ENCODE assay signal across 10 cellular contexts in the genomic region with DNA sequence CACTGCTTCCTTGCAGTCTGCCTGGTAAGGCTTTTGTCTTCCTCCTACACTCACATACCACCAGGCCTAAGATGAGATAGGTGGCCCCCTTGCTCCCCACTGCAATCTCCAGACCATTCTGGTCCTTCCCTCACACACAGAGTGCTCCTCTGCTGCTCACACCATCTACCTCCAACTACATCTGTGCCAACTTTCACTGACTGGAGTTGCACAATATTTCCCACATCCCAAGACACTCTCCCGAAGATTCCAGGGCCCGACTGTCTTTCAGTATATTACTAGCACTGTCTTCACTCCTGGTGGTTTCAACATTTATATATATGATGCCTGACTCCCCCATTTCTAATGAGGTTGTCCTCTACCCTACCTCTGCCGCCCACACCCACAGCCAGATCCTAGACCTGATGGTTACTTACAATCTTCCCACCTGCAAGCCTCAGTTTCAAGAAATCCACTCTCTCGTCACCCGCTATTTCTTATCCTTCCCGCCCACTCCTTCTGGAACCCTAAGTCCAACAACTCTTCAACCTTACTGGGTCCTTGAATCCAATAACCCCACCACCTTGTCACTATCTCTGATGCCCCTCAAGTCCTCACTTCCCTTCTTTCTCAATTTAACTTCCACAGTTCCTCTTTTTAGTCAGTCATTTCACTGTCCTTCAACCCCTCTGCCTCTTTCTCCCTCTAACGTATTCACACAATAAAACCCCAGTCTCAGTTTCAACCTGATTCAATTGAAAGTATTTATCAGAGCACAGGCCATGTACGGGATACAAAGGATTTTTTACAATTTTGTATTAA. TPM values are rescaled to one million over a fixed set of nuclear protein-coding genes. Genes with fewer than 3 reads are reported as not detected.
DNase-seq lines count a peak whose midpoint lies in the region; ATAC-seq lines count a peak whose summit lies in the region.
"Had no signal": no experiment of that assay in that cellular context is flagged by ENCODE, and none has a peak within 500 bp of the region (broad histone marks: within the 10 kb centered on the region; RNA-seq: fewer than 3 reads in every experiment).

No MANE protein-coding gene starts in this region.

- H3K27me3 Mint-ChIP-seq in stimulated activated naive B cell treated with anti-CD40 and anti-IgM and Interleukin-4, amounts not matched to agents 10 μg/mL and 1 μg/mL and 100 μg/mL, for 72 hours = no peaks in the 10 kb centered on the region

- H3K36me3 Mint-ChIP-seq in stimulated activated naive B cell treated with anti-CD40 and anti-IgM and Interleukin-4, amounts not matched to agents 10 μg/mL and 1 μg/mL and 100 μg/mL, for 72 hours = no peaks in the 10 kb centered on the region

- H3K4me1 Mint-ChIP-seq in stimulated activated naive B cell treated with anti-CD40 and anti-IgM and Interleukin-4, amounts not matched to agents 10 μg/mL and 1 μg/mL and 100 μg/mL, for 72 hours = peaks cover 18 to 19% of the 10 kb centered on the region in 2 donors

- no peak overlapping the region for H3K27ac Mint-ChIP-seq in stimulated activated naive B cell treated with anti-CD40 and anti-IgM and Interleukin-4, amounts not matched to agents 10 μg/mL and 1 μg/mL and 100 μg/mL, for 72 hours

- peak; percentile 47 to 79 for ATAC-seq in left cardiac atrium
- peak; percentile 90 for ATAC-seq in HG02884 (IDR thresholded peaks at IDR 0.05; ENCODE audit: unreplicated experiment)
- peak; percentile 96 to 98 for ATAC-seq in stimulated activated naive B cell treated with anti-CD40 and anti-IgM and Interleukin-4, amounts not matched to agents 10 μg/mL and 1 μg/mL and 100 μg/mL, for 72 hours (replicated peaks)

- no peak overlapping the region for H3K4me3 Mint-ChIP-seq in stimulated activated naive B cell treated with anti-CD40 and anti-IgM and Interleukin-4, amounts not matched to agents 10 μg/mL and 1 μg/mL and 100 μg/mL, for 72 hours

- H3K9me3 Mint-ChIP-seq in stimulated activated naive B cell treated with anti-CD40 and anti-IgM and Interleukin-4, amounts not matched to agents 10 μg/mL and 1 μg/mL and 100 μg/mL, for 72 hours = peaks cover 0 to 1% of the 10 kb centered on the region in 2 donors

- no peak for DNase-seq in left cardiac atrium
- no peak for DNase-seq in cardiac septum (ENCODE audit: low spot score)
- peak; percentile 90 for DNase-seq in MV-4-11 (lab: John Stamatoyannopoulos, UW)
- DNase-seq in stimulated activated naive B cell treated with anti-CD40 and anti-IgM and Interleukin-4, amounts not matched to agents 10 μg/mL and 1 μg/mL and 100 μg/mL, for 72 hours = peak; percentile 8
- no peak for DNase-seq in kidney tubule cell (ENCODE audit: low spot score)
- no peak for DNase-seq in T-helper 1 cell
- no peak for DNase-seq in DMS114 treated with DMSO at 0.1 percent for 48 hours (lab: John Stamatoyannopoulos, UW; ENCODE audit: unreplicated experiment)
- DNase-seq: aorta, NCI-H748 treated with DMSO at 0.1 percent for 48 hours had no signal

- intact Hi-C loops in left cardiac atrium (cut with DNase I) (no loop called here), cardiac septum (cut with DNase I) (no loop called here)

RNA-seq across cellular contexts. Expression of gene RALGAPA2, which starts 21.6 kb away (rescaled TPM):
- 10 to 100 TPM; 29.9 to 35.2 TPM for total RNA-seq in left cardiac atrium
- total RNA-seq in cardiac septum = 22.5 TPM

Comparison
In these comparisons a context has a peak if more than half of its experiments do, and no peak if none do; other contexts are left out.
1. DNase-seq: peak in MV-4-11 (single experiment) and stimulated activated naive B cell treated with anti-CD40 and anti-IgM and Interleukin-4, amounts not matched to agents 10 μg/mL and 1 μg/mL and 100 μg/mL, for 72 hours (single experiment); none in left cardiac atrium (single experiment), cardiac septum (single experiment), kidney tubule cell (single experiment), T-helper 1 cell (0 of 5) and DMS114 treated with DMSO at 0.1 percent for 48 hours (single experiment).
2. Peak in every context shown above with its lines, with median percentiles within 50 percentile points of each other: ATAC-seq.